12 cellular contexts compared by ENCODE assay signal in genomic region chr4:73661646-73662119, GRCh38. TPM values are rescaled to one million over a fixed set of nuclear protein-coding genes. Genes with fewer than 3 reads are reported as not detected.
A peak's percentile ranks its signal among the peaks of the same experiment; 100 is the strongest.
DNase-seq lines count a peak whose midpoint lies in the region; ATAC-seq and TF ChIP-seq lines count a peak whose summit lies in the region.
"Had no signal": no experiment of that assay in that cellular context is flagged by ENCODE, and none has a peak within 500 bp of the region (broad histone marks: within the 10 kb centered on the region; RNA-seq: fewer than 3 reads in every experiment).

No MANE protein-coding gene starts in this region.

- H3K9me3 ChIP-seq in OCI-LY7 (ENCODE audit: low read length) (no peaks in the 10 kb centered on the region), osteoblast (ENCODE audit: low read depth, low read length) (no peaks in the 10 kb centered on the region)
- H3K9me3 ChIP-seq: gastroesophageal sphincter, upper lobe of right lung had no signal

- DNase-seq in NOMO-1 treated with DMSO at 0.1 percent for 48 hours (lab: John Stamatoyannopoulos, UW; ENCODE audit: unreplicated experiment) (peak; percentile 9), NOMO-1 (lab: John Stamatoyannopoulos, UW; ENCODE audit: unreplicated experiment in 2 of 2) (no peak), OCI-LY7 (ENCODE audit: low spot score) (no peak), chondrocyte (ENCODE audit: low spot score) (no peak), osteoblast (ENCODE audit: insufficient read length, low spot score, missing footprints) (peak; percentile 43), NCI-H1048 (lab: John Stamatoyannopoulos, UW) (no peak)
- DNase-seq: 8988T, T-cell, upper lobe of right lung had no signal

- H3K4me2 ChIP-seq in OCI-LY7 (ENCODE audit: low read length) (no peak overlapping the region), osteoblast (ENCODE audit: insufficient read depth, low read length) (peak overlapping the region; percentile 46)

- H3K79me2 ChIP-seq in OCI-LY7 (ENCODE audit: insufficient read depth, low read depth, low read length): no peaks in the 10 kb centered on the region
- no peaks in the 10 kb centered on the region for H3K79me2 ChIP-seq in osteoblast (ENCODE audit: insufficient read depth, low read length)

- intact Hi-C loops in OCI-LY7 (cut with micrococcal nuclease; ENCODE audit: unreplicated experiment): no loop called here

- H3K4me3 Mint-ChIP-seq in chondrocyte (ENCODE audit: unreplicated experiment): no peak overlapping the region
- H3K4me3 Mint-ChIP-seq: T-cell had no signal

- no TSS peak for BruUV-seq in OCI-LY7 (replicated peaks; lab: Mats Ljungman, UMichigan)

- peak overlapping the region; percentile 8 for H3K27ac Mint-ChIP-seq in chondrocyte (ENCODE audit: unreplicated experiment)
- H3K27ac Mint-ChIP-seq: T-cell had no signal

- POLR2A ChIA-PET in OCI-LY7 (lab: Charles Lee): interaction anchor here (0.6 to 0.9 kb wide), 7 partner anchors 8 to 98 kb away, joined by 3 to 5 read pairs (median 3); no protein-coding TSS in a partner anchor

- CTCF ChIA-PET in OCI-LY7 (lab: Charles Lee; ENCODE audit: unreplicated experiment): interaction anchor here (1.1 kb wide), 1 partner anchor 86 kb away, joined by 4 read pairs; no protein-coding TSS in a partner anchor

- no peaks in the 10 kb centered on the region for H3K27me3 ChIP-seq in osteoblast (ENCODE audit: insufficient read depth, low read length)
- H3K27me3 ChIP-seq: gastroesophageal sphincter, upper lobe of right lung had no signal

- H4K20me1 ChIP-seq in OCI-LY7 (ENCODE audit: insufficient read depth, low read length) (no peaks in the 10 kb centered on the region), osteoblast (ENCODE audit: insufficient read depth, low read length) (no peaks in the 10 kb centered on the region)

- no peaks in the 10 kb centered on the region for H3K36me3 Mint-ChIP-seq in chondrocyte (ENCODE audit: low read depth)
- H3K36me3 Mint-ChIP-seq: T-cell had no signal

- TF ChIP-seq CTCF in OCI-LY7 (conservative IDR thresholded peaks at IDR 0.05; ENCODE audit: low read length) (no peak), chondrocyte (IDR thresholded peaks at IDR 0.05) (no peak), osteoblast (IDR thresholded peaks at IDR 0.05; ENCODE audit: extremely low read depth, low read depth, low read length) (peak; percentile 31)

- H3K9me3 Mint-ChIP-seq in chondrocyte (ENCODE audit: low read depth): no peaks in the 10 kb centered on the region
- H3K9me3 Mint-ChIP-seq: T-cell had no signal

- peak overlapping the region; percentile 79; the same call in 1 of the 2 replicates for H2AFZ ChIP-seq in OCI-LY7 (ENCODE audit: low read length)
- no peak overlapping the region for H2AFZ ChIP-seq in osteoblast (ENCODE audit: low read length)

- H3K4me1 Mint-ChIP-seq in chondrocyte (ENCODE audit: low read depth): peaks cover 39% of the 10 kb centered on the region
- H3K4me1 Mint-ChIP-seq: T-cell had no signal

- H3K9me2 ChIP-seq in OCI-LY7 (ENCODE audit: insufficient read depth, low read length): no peaks in the 10 kb centered on the region

- no peaks in the 10 kb centered on the region for H3K27me3 Mint-ChIP-seq in chondrocyte (ENCODE audit: low read depth)
- H3K27me3 Mint-ChIP-seq: T-cell had no signal

- no peaks in the 10 kb centered on the region for H3K36me3 ChIP-seq in OCI-LY7 (ENCODE audit: insufficient read depth, low read length)
- H3K36me3 ChIP-seq in osteoblast (ENCODE audit: insufficient read depth, low read length): no peaks in the 10 kb centered on the region
- H3K36me3 ChIP-seq: gastroesophageal sphincter, upper lobe of right lung had no signal

- ATAC-seq in GM21723 (IDR thresholded peaks at IDR 0.05; ENCODE audit: unreplicated experiment): no peak
- no peak for ATAC-seq in GM18868 (IDR thresholded peaks at IDR 0.05; ENCODE audit: unreplicated experiment)
- ATAC-seq: gastroesophageal sphincter, T-cell, upper lobe of right lung had no signal

- H3K27ac ChIP-seq in OCI-LY7 (ENCODE audit: low read depth, low read length, poor library complexity, severe bottlenecking) (no peak overlapping the region), osteoblast (ENCODE audit: low read depth, low read length) (peak overlapping the region; percentile 81)
- H3K27ac ChIP-seq: gastroesophageal sphincter, upper lobe of right lung had no signal

- H3K4me1 ChIP-seq in OCI-LY7 (ENCODE audit: insufficient read depth, low read length, poor library complexity, severe bottlenecking): peaks cover 7% of the 10 kb centered on the region
- H3K4me1 ChIP-seq in osteoblast (ENCODE audit: insufficient read depth, low read length): peaks cover 34% of the 10 kb centered on the region
- H3K4me1 ChIP-seq: upper lobe of right lung had no signal

- H3K4me3 ChIP-seq in OCI-LY7 (ENCODE audit: low read depth, low read length, poor library complexity, severe bottlenecking) (no peak overlapping the region), osteoblast (ENCODE audit: insufficient read depth, low read length) (no peak overlapping the region)
- H3K4me3 ChIP-seq: gastroesophageal sphincter, upper lobe of right lung had no signal

RNA-seq across cellular contexts. Expression of gene RASSF6, which starts 41.4 kb away (rescaled TPM):
- 32.5 and 48.3 TPM in 2 replicates for total RNA-seq in OCI-LY7 (2014; rRNA removed; shearing (Covaris generic))
- 62.2 and 86.6 TPM in 2 replicates for total RNA-seq in OCI-LY7 (2022)
- not detected in 3 replicates for total RNA-seq in chondrocyte
- not detected in 2 replicates for total RNA-seq in osteoblast

Comparison
In these comparisons a context has a peak if more than half of its experiments do, and no peak if none do; other contexts are left out.
1. DNase-seq: peak in NOMO-1 treated with DMSO at 0.1 percent for 48 hours (single experiment) and osteoblast (single experiment); none in NOMO-1 (0 of 2), OCI-LY7 (single experiment), chondrocyte (single experiment) and NCI-H1048 (single experiment).
2. RNA of gene RASSF6, which starts 41.4 kb away (total RNA-seq): 32.5 to 86.6 TPM in OCI-LY7; not detected in chondrocyte and not detected in osteoblast; every median in the first group is over 10 times any median in the second.